Comparison of ENCODE assay signal across 17 cellular contexts in the genomic region with DNA sequence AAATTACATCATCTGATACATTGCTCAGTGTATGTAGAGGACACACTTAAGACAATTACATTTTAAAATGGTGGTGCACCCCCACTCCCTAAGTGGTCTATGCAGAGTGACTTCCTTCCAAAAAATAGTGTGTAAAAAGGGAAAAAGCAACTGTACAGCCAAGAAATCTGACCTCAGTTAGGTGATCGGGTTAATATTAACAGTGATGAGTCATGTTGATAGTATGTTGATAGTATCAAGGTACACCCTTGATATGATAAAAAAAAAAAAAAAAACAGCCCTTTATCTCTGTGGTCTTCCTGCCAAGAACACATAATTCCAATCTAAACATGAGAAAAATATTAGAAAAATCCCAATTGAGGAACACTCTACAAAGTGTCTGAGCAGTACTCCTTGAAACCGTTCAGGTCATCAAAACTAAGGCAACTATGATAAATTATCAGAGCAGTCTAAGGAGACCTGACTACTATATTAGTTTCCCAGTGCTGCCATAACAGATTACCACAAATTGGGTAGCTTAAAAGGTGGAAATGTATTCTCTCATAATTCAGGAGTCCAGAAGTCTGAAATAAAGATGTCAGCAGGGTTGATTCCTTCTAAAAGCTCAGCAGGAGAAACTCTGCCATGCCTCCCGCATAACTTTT.
DNase-seq lines count a peak whose midpoint lies in the region; ATAC-seq, FAIRE-seq and TF ChIP-seq lines count a peak whose summit lies in the region.
"Had no signal": no experiment of that assay in that cellular context is flagged by ENCODE, and none has a peak within 500 bp of the region (broad histone marks: within the 10 kb centered on the region; RNA-seq: fewer than 3 reads in every experiment).

No MANE protein-coding gene starts in this region.

- no peaks in the 10 kb centered on the region for H3K9me3 Mint-ChIP-seq in endodermal cell

- H3K36me3 ChIP-seq in endodermal cell (ENCODE audit: control insufficient read depth, insufficient read depth, low read length) (peaks cover 59% of the 10 kb centered on the region), pancreas (no peaks in the 10 kb centered on the region)

- H3K27ac ChIP-seq in endodermal cell (ENCODE audit: low read depth, low read length) (no peak overlapping the region), pancreas (no peak overlapping the region)
- H3K27ac ChIP-seq: 22Rv1 had no signal

- H3K4me3 ChIP-seq in endodermal cell (ENCODE audit: low read length), result peak overlapping the region; percentile 60
- H3K4me3 ChIP-seq in pancreas, result no peak overlapping the region

- H3K27me3 ChIP-seq in endodermal cell (ENCODE audit: control insufficient read depth, insufficient read depth, low read length, poor library complexity, severe bottlenecking) (no peaks in the 10 kb centered on the region), pancreas (no peaks in the 10 kb centered on the region)

- H3K9ac ChIP-seq in endodermal cell (ENCODE audit: extremely low read depth, low read length, poor library complexity, severe bottlenecking), result no peak overlapping the region

- no peaks in the 10 kb centered on the region for H3K27me3 Mint-ChIP-seq in endodermal cell (ENCODE audit: insufficient read depth)
- H3K27me3 Mint-ChIP-seq: CD8-positive, alpha-beta memory T cell had no signal

- peak in 3 of 4 donors; percentile 34 to 79 (median 46) for ATAC-seq in pancreas

- DNase-seq in DMS53 (lab: John Stamatoyannopoulos, UW) (peak; percentile 28), DMS53 treated with DMSO at 0.1 percent for 48 hours (lab: John Stamatoyannopoulos, UW; ENCODE audit: unreplicated experiment) (no peak), NCI-H226 (peak; percentile 64), endodermal cell (no peak), pancreas (no peak), NOMO-1 treated with dmso at 0.1 percent for 144 hours (lab: John Stamatoyannopoulos, UW; ENCODE audit: unreplicated experiment) (no peak), OCI-M2 (lab: John Stamatoyannopoulos, UW; ENCODE audit: unreplicated experiment) (no peak), dermis blood vessel endothelial cell (no peak)
- DNase-seq: Calu3; CD8-positive, alpha-beta memory T cell; DMS153; GF-D8; HCEC 1CT; HFFc6 had no signal

- peaks cover 48% of the 10 kb centered on the region for H3K36me3 Mint-ChIP-seq in endodermal cell (ENCODE audit: low read depth)

- WGBS in endodermal cell (ENCODE audit: insufficient coverage in 1 of 2, insufficient read length in 1 of 2), 2 experiments, result 95 to 100% methylated on average over 2 to 3 of the region's 3 CpGs
- WGBS in pancreas, 2 donors, result 62 to 67% methylated on average over 3 of the region's 3 CpGs

- peaks cover 19% of the 10 kb centered on the region for H3K9me3 ChIP-seq in endodermal cell (ENCODE audit: control insufficient read depth, low read length)
- H3K9me3 ChIP-seq in pancreas, result no peaks in the 10 kb centered on the region

- FAIRE-seq in pancreas (lab: Jason Lieb, UNC), result no peak
- FAIRE-seq: GM19239, HTR-8/SVneo had no signal

- intact Hi-C loops in pancreas (cut with DNase I), result no loop called here

- no peaks in the 10 kb centered on the region for H3K4me1 Mint-ChIP-seq in endodermal cell
- H3K4me1 Mint-ChIP-seq: CD8-positive, alpha-beta memory T cell had no signal

- TF ChIP-seq CTCF in endodermal cell (conservative IDR thresholded peaks at IDR 0.05) (no peak), pancreas (IDR thresholded peaks at IDR 0.05) (no peak)

- no peaks in the 10 kb centered on the region for H3K4me1 ChIP-seq in endodermal cell (ENCODE audit: control insufficient read depth, insufficient read depth, low read length)
- H3K4me1 ChIP-seq in pancreas, result no peaks in the 10 kb centered on the region

- H3K27ac Mint-ChIP-seq in endodermal cell, result no peak overlapping the region
- H3K27ac Mint-ChIP-seq: CD8-positive, alpha-beta memory T cell; HFFc6 had no signal

- H3K4me3 Mint-ChIP-seq in endodermal cell, result no peak overlapping the region
- H3K4me3 Mint-ChIP-seq: CD8-positive, alpha-beta memory T cell; HFFc6 had no signal

Comparison
In these comparisons a context has a peak if more than half of its experiments do, and no peak if none do; other contexts are left out.
1. DNase-seq: peak in DMS53 (single experiment) and NCI-H226 (single experiment); none in DMS53 treated with DMSO at 0.1 percent for 48 hours (single experiment), endodermal cell (single experiment), pancreas (0 of 6), NOMO-1 treated with dmso at 0.1 percent for 144 hours (single experiment), OCI-M2 (single experiment) and dermis blood vessel endothelial cell (single experiment).